In the genomic region with DNA sequence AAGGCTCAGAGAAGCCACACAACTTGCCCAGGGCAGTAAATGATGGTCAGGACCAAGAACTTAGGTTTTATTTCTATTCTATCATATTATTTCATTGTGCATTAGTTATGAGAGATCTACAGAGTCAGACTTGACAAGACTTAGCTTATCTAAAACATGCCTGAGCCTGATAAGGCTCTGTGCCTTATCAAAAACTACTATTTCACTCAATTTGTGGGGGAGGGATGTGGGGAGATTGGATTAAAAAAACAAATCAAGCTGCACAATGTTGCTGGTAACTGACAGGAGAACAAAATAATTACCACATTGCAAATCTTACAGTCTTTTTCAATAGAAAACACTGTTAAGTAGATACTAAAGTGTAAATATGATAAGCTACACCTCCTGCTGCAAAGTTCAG, we compare ENCODE assay signal across 28 cellular contexts.
"Had no signal": no experiment of that assay in that cellular context is flagged by ENCODE, and none has a peak within 500 bp of the region (broad histone marks: within the 10 kb centered on the region; RNA-seq: fewer than 3 reads in every experiment).

No MANE protein-coding gene starts in this region.

- ATAC-seq: activated naive CD4-positive, alpha-beta T cell treated with anti-CD3 and anti-CD28 coated beads, Interleukin-2, amount 50 U/mL, for 72 hours; activated T-cell treated with anti-CD3 and anti-CD28 coated beads, Interleukin-2, amount 50 U/mL, for 4 hours; Right ventricle myocardium inferior had no signal

- H3K27me3 Mint-ChIP-seq: activated B cell treated with CpG ODN at 0.5 μM for 24 hours; activated CD4-positive, alpha-beta memory T cell treated with anti-CD3 and anti-CD28 coated beads for 36 hours; brain had no signal

- H3K27ac ChIP-seq: adrenal gland, PC-9, RWPE1, VCaP had no signal

- H3K4me3 ChIP-seq: adrenal gland, PC-9 had no signal

- H3K27me3 ChIP-seq: adrenal gland had no signal

- H3K9me3 Mint-ChIP-seq: activated B cell treated with CpG ODN at 0.5 μM for 24 hours; activated CD4-positive, alpha-beta memory T cell treated with anti-CD3 and anti-CD28 coated beads for 36 hours; activated naive CD4-positive, alpha-beta T cell treated with anti-CD3 and anti-CD28 coated beads for 36 hours; activated naive CD4-positive, alpha-beta T cell treated with anti-CD3 and anti-CD28 coated beads, Interleukin-2, amount 50 U/mL, for 72 hours; activated T-cell treated with anti-CD3 and anti-CD28 coated beads, Interleukin-2, amount 50 U/mL, for 4 hours; activated T-helper 1 cell treated with anti-CD3 and anti-CD28 coated beads, Interleukin-12 subunit alpha, Interleukin-12 subunit beta, Interleukin-2, Interleukin-4 antibody, amounts not matched to agents 30 ng/mL and 10 ng/mL and 1 ng/mL, durations not matched to agents 14 hours and 24 hours and 36 hours; brain had no signal

- H3K9me3 ChIP-seq: adrenal gland had no signal

- H3K36me3 Mint-ChIP-seq: activated naive CD4-positive, alpha-beta T cell treated with anti-CD3 and anti-CD28 coated beads, Interleukin-2, amount 50 U/mL, for 72 hours had no signal

- H3K4me3 Mint-ChIP-seq: activated B cell treated with CpG ODN at 0.5 μM for 24 hours; activated CD4-positive, alpha-beta memory T cell treated with anti-CD3 and anti-CD28 coated beads for 36 hours; activated naive CD4-positive, alpha-beta T cell treated with anti-CD3 and anti-CD28 coated beads for 36 hours; activated T-cell treated with anti-CD3 and anti-CD28 coated beads, Interleukin-2, amount 50 U/mL, for 4 hours; activated T-helper 1 cell treated with anti-CD3 and anti-CD28 coated beads, Interleukin-12 subunit alpha, Interleukin-12 subunit beta, Interleukin-2, Interleukin-4 antibody, amounts not matched to agents 30 ng/mL and 10 ng/mL and 1 ng/mL, durations not matched to agents 14 hours and 24 hours and 36 hours; brain had no signal

- H3K36me3 ChIP-seq: adrenal gland had no signal

- H3K27ac Mint-ChIP-seq: activated B cell treated with CpG ODN at 0.5 μM for 24 hours; activated CD4-positive, alpha-beta memory T cell treated with anti-CD3 and anti-CD28 coated beads for 36 hours; activated naive CD4-positive, alpha-beta T cell treated with anti-CD3 and anti-CD28 coated beads for 36 hours; activated naive CD4-positive, alpha-beta T cell treated with anti-CD3 and anti-CD28 coated beads, Interleukin-2, amount 50 U/mL, for 72 hours; activated T-helper 1 cell treated with anti-CD3 and anti-CD28 coated beads, Interleukin-12 subunit alpha, Interleukin-12 subunit beta, Interleukin-2, Interleukin-4 antibody, amounts not matched to agents 30 ng/mL and 10 ng/mL and 1 ng/mL, durations not matched to agents 14 hours and 24 hours and 36 hours had no signal

- DNase-seq: activated B cell treated with CpG ODN at 0.5 μM for 24 hours; activated CD4-positive, alpha-beta memory T cell treated with anti-CD3 and anti-CD28 coated beads for 36 hours; activated CD4-positive, alpha-beta T cell treated with anti-CD3 and anti-CD28 coated beads for 4 hours; activated CD4-positive, alpha-beta T cell treated with anti-CD3 and anti-CD28 coated beads, Interleukin-2, amount 50 U/mL, for 1 hour; activated CD4-positive, CD25-positive, alpha-beta regulatory T cell treated with anti-CD3 and anti-CD28 coated beads, Interleukin-2, amount 50 U/mL, for 72 hours; activated CD8-positive, alpha-beta memory T cell treated with anti-CD3 and anti-CD28 coated beads, Interleukin-2, amount 50 U/mL, for 4 hours; activated gamma-delta T cell treated with Interleukin-2 at 50 U/mL for 16 hours; activated naive CD4-positive, alpha-beta T cell treated with anti-CD3 and anti-CD28 coated beads for 36 hours; activated T-cell treated with anti-CD3 and anti-CD28 coated beads for 4 hours; activated T-cell treated with anti-CD3 and anti-CD28 coated beads, Interleukin-2, amount 50 U/mL, for 4 hours; adrenal gland; NCI-H1105; NCI-H1417 treated with DMSO at 0.1 percent for 48 hours; NCI-H1694; NCI-H1930; NCI-H2081 treated with DMSO at 0.1 percent for 48 hours; NCI-H345; NCI-H524 treated with DMSO at 0.1 percent for 48 hours; NK-92 treated with Interleukin-12 subunit alpha and Interleukin-12 subunit beta, amount 100 ng/mL, for 24 hours; PC-9; SIG-M5; T1000 had no signal
